In the genomic region with DNA sequence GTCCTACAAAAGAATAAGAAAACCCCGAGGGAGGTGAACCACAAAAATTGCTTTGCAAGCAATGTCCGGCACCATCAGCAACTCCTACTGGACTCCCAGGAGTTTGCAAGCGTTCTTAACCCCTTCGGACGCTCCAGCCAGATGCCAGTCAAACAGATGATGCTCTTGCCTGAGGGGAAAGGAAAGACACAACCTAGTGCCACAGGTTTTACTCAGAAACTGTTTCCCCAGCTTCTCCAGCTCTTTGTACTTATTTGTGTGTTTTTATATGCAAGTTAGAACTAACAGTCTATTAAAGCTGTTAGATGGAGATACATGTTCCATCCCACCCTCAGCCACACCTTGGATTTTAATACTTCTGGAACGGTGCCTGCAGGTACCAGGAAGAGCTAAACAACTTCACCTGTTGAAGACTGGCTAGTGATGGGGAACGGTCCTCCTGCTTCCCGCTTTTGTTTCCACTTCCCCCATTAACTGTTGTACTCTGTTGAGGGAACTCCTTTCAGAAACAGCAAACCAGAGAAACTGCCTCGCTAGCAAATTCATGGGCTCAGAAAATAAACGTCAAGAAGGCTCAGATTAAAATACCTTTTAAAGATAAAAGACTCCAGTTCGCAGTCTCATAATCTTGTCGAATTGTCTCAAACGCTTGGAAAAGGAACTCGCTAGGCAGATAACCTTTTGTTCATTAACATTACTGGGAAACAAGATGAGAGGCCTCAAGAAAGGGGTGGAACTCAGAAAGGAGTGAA, we compare ENCODE assay signal across 7 cellular contexts. TPM values are rescaled to one million over a fixed set of nuclear protein-coding genes. Genes with fewer than 3 reads are reported as not detected.
DNase-seq lines count a peak whose midpoint lies in the region; ATAC-seq and TF ChIP-seq lines count a peak whose summit lies in the region.

No MANE protein-coding gene starts in this region.

- ATAC-seq in activated B cell treated with CpG ODN at 0.5 μM for 24 hours (ENCODE audit: low read depth) = no peak
- ATAC-seq in naive thymus-derived CD4-positive, alpha-beta T cell = no peak
- no peak for ATAC-seq in HG03045 (IDR thresholded peaks at IDR 0.05; ENCODE audit: unreplicated experiment)

- POLR2A ChIA-PET in activated B cell treated with CpG ODN at 0.5 μM for 24 hours (lab: Charles Lee) = no interaction called here
- POLR2A ChIA-PET in naive thymus-derived CD4-positive, alpha-beta T cell (lab: Charles Lee) = no interaction called here

- no peak overlapping the region for H3K27ac ChIP-seq in naive thymus-derived CD4-positive, alpha-beta T cell (ENCODE audit: low read depth, low read length)

- no peak overlapping the region for H3K27ac Mint-ChIP-seq in activated B cell treated with CpG ODN at 0.5 μM for 24 hours
- no peak overlapping the region for H3K27ac Mint-ChIP-seq in naive thymus-derived CD4-positive, alpha-beta T cell

- intact Hi-C loops in activated B cell treated with CpG ODN at 0.5 μM for 24 hours (cut with micrococcal nuclease) = loop anchor here (2.0 kb wide), 1 partner anchor 15 kb away; no protein-coding TSS in a partner anchor
- intact Hi-C loops in naive thymus-derived CD4-positive, alpha-beta T cell (cut with micrococcal nuclease) = loop anchor here (5.0 kb wide), 2 partner anchors 35 to 400 kb away; partner anchors contain the start of genes GPR137C (in 1 of the 2) and TXNDC16 (in 1 of the 2)

- CTCF ChIA-PET in activated B cell treated with CpG ODN at 0.5 μM for 24 hours (lab: Charles Lee) = interaction anchor here (2.3 kb wide), 1 partner anchor 9 kb away, joined by 9 read pairs; no protein-coding TSS in a partner anchor
- CTCF ChIA-PET in naive thymus-derived CD4-positive, alpha-beta T cell (lab: Charles Lee) = interaction anchor here (1.9 kb wide), 1 partner anchor 9 kb away, joined by 7 read pairs; no protein-coding TSS in a partner anchor

- peak overlapping the region; percentile 77 for H3K4me3 ChIP-seq in fibroblast of pulmonary artery (replicated peaks; ENCODE audit: low read depth, low read length)
- no peak overlapping the region for H3K4me3 ChIP-seq in naive thymus-derived CD4-positive, alpha-beta T cell (ENCODE audit: low read length)

- no peaks in the 10 kb centered on the region for H3K9me3 ChIP-seq in naive thymus-derived CD4-positive, alpha-beta T cell (ENCODE audit: control insufficient read depth in 2 of 3, low read length in 3 of 3)

- peaks cover 27 to 32% of the 10 kb centered on the region in 2 donors for H3K27me3 ChIP-seq in naive thymus-derived CD4-positive, alpha-beta T cell (ENCODE audit: control insufficient read depth in 2 of 2, insufficient read depth in 2 of 2, low read length in 2 of 2)

- in situ Hi-C loops in G401 (cut with HindIII; ENCODE audit: low sequenced_read_pairs) = no loop called here

- H3K4me1 Mint-ChIP-seq in activated B cell treated with CpG ODN at 0.5 μM for 24 hours = peaks cover 21% of the 10 kb centered on the region
- H3K4me1 Mint-ChIP-seq in naive thymus-derived CD4-positive, alpha-beta T cell = peaks cover 12 to 24% (median 20%) of the 10 kb centered on the region in 7 donors

- no peaks in the 10 kb centered on the region for H3K9me3 Mint-ChIP-seq in activated B cell treated with CpG ODN at 0.5 μM for 24 hours
- H3K9me3 Mint-ChIP-seq in naive thymus-derived CD4-positive, alpha-beta T cell = peaks cover 0 to 9% (median 0%) of the 10 kb centered on the region in 11 donors

- no peak for TF ChIP-seq CTCF in activated B cell treated with CpG ODN at 0.5 μM for 24 hours (IDR thresholded peaks at IDR 0.05)
- TF ChIP-seq CTCF in fibroblast of pulmonary artery (IDR thresholded peaks at IDR 0.05; ENCODE audit: low read length, missing control alignments) = peak; percentile 68

- DNase-seq in G401 (ENCODE audit: low spot score) (peak; percentile 76), LHCN-M2 (ENCODE audit: low read depth) (peak; percentile 85), activated B cell treated with CpG ODN at 0.5 μM for 24 hours (no peak), fibroblast of pulmonary artery (ENCODE audit: low read depth) (peak; percentile 87)
- peak in 1 of 9 donors; percentile 3 for DNase-seq in naive thymus-derived CD4-positive, alpha-beta T cell
- no peak for DNase-seq in stimulated activated CD4-positive, alpha-beta T cell treated with anti-CD3 and anti-CD28 coated beads, Interleukin-1b, Interleukin-23, amount 100 ng/mL, for 48 hours

- peaks cover 39% of the 10 kb centered on the region for H3K27me3 Mint-ChIP-seq in activated B cell treated with CpG ODN at 0.5 μM for 24 hours
- H3K27me3 Mint-ChIP-seq in naive thymus-derived CD4-positive, alpha-beta T cell = peaks cover 48 to 70% (median 50%) of the 10 kb centered on the region in 5 donors

- no peaks in the 10 kb centered on the region for H3K36me3 ChIP-seq in naive thymus-derived CD4-positive, alpha-beta T cell (ENCODE audit: control insufficient read depth in 2 of 3, insufficient read depth in 3 of 3, low read length in 3 of 3)

- peak overlapping the region; percentile 62 for H3K4me3 Mint-ChIP-seq in activated B cell treated with CpG ODN at 0.5 μM for 24 hours
- H3K4me3 Mint-ChIP-seq in naive thymus-derived CD4-positive, alpha-beta T cell = peak overlapping the region; percentile 56 to 76 (median 72)

- H3K4me1 ChIP-seq in naive thymus-derived CD4-positive, alpha-beta T cell (ENCODE audit: control insufficient read depth in 2 of 2, insufficient read depth in 2 of 2, low read length in 2 of 2) = peaks cover 13 to 18% of the 10 kb centered on the region in 2 donors

- no peaks in the 10 kb centered on the region for H3K36me3 Mint-ChIP-seq in activated B cell treated with CpG ODN at 0.5 μM for 24 hours (ENCODE audit: low read depth)
- no peaks in the 10 kb centered on the region for H3K36me3 Mint-ChIP-seq in naive thymus-derived CD4-positive, alpha-beta T cell

RNA-seq across cellular contexts. Expression of gene FERMT2, which starts 1.1 kb away (rescaled TPM):
- total RNA-seq in G401 (2014; rRNA removed; shearing (Covaris generic)) = 310 and 400 TPM in 2 replicates
- total RNA-seq in LHCN-M2 (2014; rRNA removed) (87.5 and 89.6 TPM in 2 replicates), activated B cell treated with CpG ODN at 0.5 μM for 24 hours (0.24 and 0.51 TPM in 2 replicates)
- polyA plus RNA-seq in LHCN-M2 (2012) = 68.5 TPM
- total RNA-seq in naive thymus-derived CD4-positive, alpha-beta T cell = under 1 TPM in 4 of 5 experiments, not detected in 1; 0.13 to 0.58 (median 0.33) TPM
- not detected for polyA plus RNA-seq in naive thymus-derived CD4-positive, alpha-beta T cell

Comparison
In these comparisons a context has a peak if more than half of its experiments do, and no peak if none do; other contexts are left out.
1. DNase-seq: peak in G401 (single experiment), LHCN-M2 (single experiment) and fibroblast of pulmonary artery (single experiment); none in activated B cell treated with CpG ODN at 0.5 μM for 24 hours (single experiment) and stimulated activated CD4-positive, alpha-beta T cell treated with anti-CD3 and anti-CD28 coated beads, Interleukin-1b, Interleukin-23, amount 100 ng/mL, for 48 hours (single experiment).
2. RNA of gene FERMT2, which starts 1.1 kb away (total RNA-seq): 310 to 400 TPM in G401 and 87.5 to 89.6 TPM in LHCN-M2; 0.24 to 0.51 TPM in activated B cell treated with CpG ODN at 0.5 μM for 24 hours and 0.13 to 0.58 TPM in naive thymus-derived CD4-positive, alpha-beta T cell; every median in the first group is over 10 times any median in the second.